In the genomic region with DNA sequence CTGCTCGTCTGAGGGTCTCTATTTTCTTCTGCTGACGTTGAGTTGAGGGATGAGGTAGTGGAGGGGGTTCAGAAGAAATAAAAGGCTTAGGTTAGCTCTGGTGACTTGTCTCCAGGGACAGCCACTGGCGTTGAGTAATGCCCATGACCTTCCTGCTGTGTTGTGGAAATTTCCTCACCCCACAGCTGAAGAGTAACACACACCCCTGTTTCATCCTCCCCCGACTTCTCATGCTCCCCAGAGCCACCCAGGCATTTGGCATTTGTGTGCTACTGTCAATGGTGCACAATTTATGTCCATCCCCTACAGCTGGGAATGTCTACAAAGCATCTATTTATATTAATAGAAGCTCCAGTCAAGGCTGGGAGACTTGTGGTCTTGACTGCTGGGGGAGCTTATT, we compare ENCODE assay signal across 35 cellular contexts. TPM values are rescaled to one million over a fixed set of nuclear protein-coding genes. Genes with fewer than 3 reads are reported as not detected.
"Had no signal": no experiment of that assay in that cellular context is flagged by ENCODE, and none has a peak within 500 bp of the region (broad histone marks: within the 10 kb centered on the region; RNA-seq: fewer than 3 reads in every experiment).

No MANE protein-coding gene starts in this region.

- H3K4me1 ChIP-seq: ascending aorta, prostate gland, uterus had no signal

- H3K4me3 ChIP-seq: adrenal gland, ascending aorta, cardiac muscle cell, prostate gland, thoracic aorta, uterus had no signal

- ATAC-seq: effector memory CD8-positive, alpha-beta T cell; left colon; natural killer cell; sciatic nerve; stimulated activated effector memory CD8-positive, alpha-beta T cell treated with anti-CD3 and anti-CD28 coated beads, Interleukin-12 subunit alpha, Interleukin-12 subunit beta, amount 100 ng/mL, for 72 hours had no signal

- H3K36me3 ChIP-seq: adrenal gland, ascending aorta, cardiac muscle cell, prostate gland, thoracic aorta, uterus had no signal

- H3K9me3 ChIP-seq: adrenal gland, ascending aorta, prostate gland, thoracic aorta, uterus had no signal

- H3K27ac ChIP-seq: adrenal gland, ascending aorta, cardiac muscle cell, prostate gland, thoracic aorta, uterus had no signal

- DNase-seq: activated CD4-positive, alpha-beta T cell treated with anti-CD3 and anti-CD28 coated beads for 48 hours; activated CD4-positive, alpha-beta T cell treated with anti-CD3 and anti-CD28 coated beads, Interleukin-2, amount 50 U/mL, for 48 hours; activated CD4-positive, CD25-positive, alpha-beta regulatory T cell; activated CD8-positive, alpha-beta memory T cell treated with anti-CD3 and anti-CD28 coated beads for 24 hours; activated effector memory CD4-positive, alpha-beta T cell treated with Interleukin-2 at 50 U/mL for 16 hours; activated naive CD4-positive, alpha-beta T cell treated with anti-CD3 and anti-CD28 coated beads for 36 hours; activated naive CD8-positive, alpha-beta T cell treated with anti-CD3 and anti-CD28 coated beads for 36 hours; adrenal gland; cortex of kidney; effector memory CD8-positive, alpha-beta T cell; foreskin fibroblast; head of caudate nucleus; hippocampal formation; left colon; midbrain; natural killer cell; retina; small intestine; stimulated activated CD4-positive, alpha-beta T cell treated with anti-CD3 and anti-CD28 coated beads, Interleukin-4, amount 100 ng/mL, for 24 hours; uterus had no signal

- H3K27me3 ChIP-seq: adrenal gland, ascending aorta, cardiac muscle cell, uterus had no signal

RNA-seq across cellular contexts. Expression of a gene that starts 4.7 kb away (rescaled TPM):
- total RNA-seq: activated naive CD4-positive, alpha-beta T cell treated with anti-CD3 and anti-CD28 coated beads for 36 hours; activated naive CD8-positive, alpha-beta T cell treated with anti-CD3 and anti-CD28 coated beads for 36 hours; adrenal gland; ascending aorta; chondrocyte; endothelial cell of umbilical vein; fibroblast of lung; lower leg skin; natural killer cell; osteocyte; sciatic nerve; subcutaneous adipose tissue; T-helper 2 cell treated with Interferon-gamma antibody and Interleukin-4, amounts not matched to agents 100 ng/mL and 5 ng/mL, for 36 hours; thoracic aorta had no signal
- polyA plus RNA-seq: adrenal gland, endothelial cell of umbilical vein, esophagus, fibroblast of lung, keratinocyte had no signal
